In the genomic region with DNA sequence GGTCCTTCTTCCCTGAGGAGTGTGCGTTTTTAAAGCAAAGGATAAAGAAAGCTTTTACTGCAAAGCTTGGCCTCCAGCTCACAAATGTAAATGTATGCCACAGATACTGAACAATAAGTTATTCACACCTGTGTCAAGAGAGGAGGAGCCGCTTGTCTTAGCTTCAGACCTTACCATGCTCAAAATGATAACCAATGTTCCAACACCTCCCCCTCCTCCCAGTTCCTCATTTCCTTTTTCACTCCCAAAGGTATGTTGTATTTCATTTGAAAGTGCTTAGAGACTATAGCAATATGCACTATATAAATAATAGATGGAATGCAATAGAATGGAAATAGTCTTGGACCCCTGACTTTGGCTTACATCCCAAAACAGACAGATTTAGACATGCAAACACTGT, we compare ENCODE assay signal across 22 cellular contexts. TPM values are rescaled to one million over a fixed set of nuclear protein-coding genes. Genes with fewer than 3 reads are reported as not detected.
DNase-seq lines count a peak whose midpoint lies in the region; ATAC-seq and TF ChIP-seq lines count a peak whose summit lies in the region.
"Had no signal": no experiment of that assay in that cellular context is flagged by ENCODE, and none has a peak within 500 bp of the region (broad histone marks: within the 10 kb centered on the region; RNA-seq: fewer than 3 reads in every experiment).

No MANE protein-coding gene starts in this region.

- H3K9me2 ChIP-seq in DOHH2 (replicated peaks; ENCODE audit: control insufficient read depth, low read length): no peaks in the 10 kb centered on the region

- ATAC-seq in GM18867 (IDR thresholded peaks at IDR 0.05; ENCODE audit: unreplicated experiment) (peak; percentile 24), HG02852 (IDR thresholded peaks at IDR 0.05; ENCODE audit: unreplicated experiment) (peak; percentile 18), upper lobe of left lung (ENCODE audit: low FRiP score in 2 of 2) (no peak)
- ATAC-seq: HCT116, Panc1 had no signal

- TF ChIP-seq EP300 in upper lobe of left lung (IDR thresholded peaks at IDR 0.05): no peak

- H3K36me3 ChIP-seq in DOHH2 (ENCODE audit: control insufficient read depth, low read length) (no peaks in the 10 kb centered on the region), upper lobe of left lung (no peaks in the 10 kb centered on the region)
- H3K36me3 ChIP-seq: MG63 had no signal

- H3K4me3 ChIP-seq in DOHH2 (ENCODE audit: low read length) (no peak overlapping the region), upper lobe of left lung (no peak overlapping the region)
- H3K4me3 ChIP-seq: MG63 had no signal

- H3K4me1 ChIP-seq in DOHH2 (ENCODE audit: control insufficient read depth, low read length) (peaks cover 65% of the 10 kb centered on the region), upper lobe of left lung (no peaks in the 10 kb centered on the region)

- no peaks in the 10 kb centered on the region for H4K20me1 ChIP-seq in DOHH2 (ENCODE audit: control insufficient read depth, insufficient read depth, low read depth, low read length)

- H3K27ac ChIP-seq in DOHH2 (ENCODE audit: low read depth, low read length) (no peak overlapping the region), upper lobe of left lung (no peak overlapping the region)
- H3K27ac ChIP-seq: RWPE1 had no signal

- peak overlapping the region; percentile 48 for H3K4me2 ChIP-seq in DOHH2 (ENCODE audit: low read length)

- DNase-seq in OCI-M1 (lab: John Stamatoyannopoulos, UW) (peak; percentile 52), nucleus accumbens (lab: John Stamatoyannopoulos, UW) (no peak), kidney tubule cell (ENCODE audit: low spot score) (no peak), SHP77 treated with DMSO at 0.1 percent for 48 hours (lab: John Stamatoyannopoulos, UW) (no peak), upper lobe of left lung (no peak)
- DNase-seq: CD4-positive, alpha-beta T cell; KG1; MG63; NCI-H1105 treated with DMSO at 0.1 percent for 48 hours; NCI-H146; NCI-H1930; NCI-H2227 treated with DMSO at 0.1 percent for 48 hours; NCI-H510A; NCI-H774; SHP77; T-helper 1 cell had no signal

- 93 to 96% methylated on average over 2 of the region's 2 CpGs for WGBS in upper lobe of left lung, 2 donors

- H3K27me3 ChIP-seq in DOHH2 (ENCODE audit: control insufficient read depth, low read length) (no peaks in the 10 kb centered on the region), upper lobe of left lung (no peaks in the 10 kb centered on the region)
- H3K27me3 ChIP-seq: MG63 had no signal

- TF ChIP-seq CTCF in DOHH2 (IDR thresholded peaks at IDR 0.05; ENCODE audit: low read depth, low read length, poor library complexity, severe bottlenecking) (no peak), upper lobe of left lung (IDR thresholded peaks at IDR 0.05) (no peak)

- TF ChIP-seq POLR2A in upper lobe of left lung (IDR thresholded peaks at IDR 0.05): no peak

- no peaks in the 10 kb centered on the region for H3K79me2 ChIP-seq in DOHH2 (ENCODE audit: control insufficient read depth, low read length)

- no peaks in the 10 kb centered on the region for H3F3A ChIP-seq in DOHH2 (ENCODE audit: control insufficient read depth, insufficient read depth)

- H3K9me3 ChIP-seq in DOHH2 (ENCODE audit: control insufficient read depth, insufficient read depth, low read length) (no peaks in the 10 kb centered on the region), upper lobe of left lung (no peaks in the 10 kb centered on the region)
- H3K9me3 ChIP-seq: MG63 had no signal

RNA-seq across cellular contexts. Expression of gene RAPGEF2, which starts 47.0 kb away (rescaled TPM):
- 100 to 1,000 TPM in 1 of 6 donors, 10 to 100 TPM in 5; 53.3 to 122 (median 66.3) TPM for total RNA-seq in upper lobe of left lung

Comparison
In these comparisons a context has a peak if more than half of its experiments do, and no peak if none do; other contexts are left out.
1. ATAC-seq: peak in GM18867 (single experiment) and HG02852 (single experiment); none in upper lobe of left lung (0 of 2).